In the genomic region with DNA sequence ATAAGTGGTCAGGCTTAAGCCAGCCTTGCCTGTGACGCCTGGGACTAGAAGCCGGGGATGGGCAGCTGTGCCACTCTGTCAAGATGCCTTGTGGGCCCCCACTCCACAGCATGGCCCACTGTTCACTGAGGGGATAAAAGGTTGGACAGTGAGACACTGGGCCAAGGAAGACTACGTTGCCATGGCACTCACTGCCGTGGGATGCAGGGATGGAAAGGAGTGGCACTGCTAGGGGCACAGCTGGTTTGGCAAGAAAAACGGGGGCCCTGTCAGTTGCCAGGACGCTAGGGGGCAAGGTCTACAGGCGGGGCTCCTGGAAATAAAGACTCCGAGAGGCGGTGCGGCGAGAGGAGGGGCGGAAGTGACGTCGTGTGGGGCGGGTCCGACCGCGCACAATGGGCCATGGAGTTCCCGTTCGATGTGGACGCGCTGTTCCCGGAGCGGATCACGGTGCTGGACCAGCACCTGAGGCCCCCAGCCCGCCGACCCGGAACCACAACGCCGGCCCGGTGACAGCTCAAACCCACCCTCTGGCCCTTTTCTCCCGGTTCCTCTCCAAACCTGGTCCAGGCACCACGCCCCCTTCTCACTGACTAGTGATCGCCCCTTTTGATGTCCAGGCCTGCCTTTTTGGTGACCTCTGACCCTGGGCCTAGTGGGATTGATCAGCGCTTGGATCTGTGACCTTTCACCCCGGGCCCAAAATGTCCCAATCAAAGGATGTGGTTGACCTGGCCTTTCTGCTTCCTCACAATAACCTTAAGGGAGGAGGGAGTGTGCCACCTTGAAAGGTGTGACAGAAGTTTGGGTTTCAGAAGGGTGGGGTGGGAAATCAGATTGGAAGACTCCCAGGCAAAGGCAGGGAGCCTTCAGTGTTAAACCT, we compare ENCODE assay signal across 8 cellular contexts. TPM values are rescaled to one million over a fixed set of nuclear protein-coding genes. Genes with fewer than 3 reads are reported as not detected.
DNase-seq lines count a peak whose midpoint lies in the region; ATAC-seq and TF ChIP-seq lines count a peak whose summit lies in the region.

A gene (plus strand): TSS at position 391 of the 883 bp plus-strand sequence.

- peaks cover 5% of the 10 kb centered on the region; the same call in 1 of the 2 replicates for H3K4me1 ChIP-seq in Caco-2
- H3K4me1 ChIP-seq in KMS-11 (ENCODE audit: low read depth, poor library complexity, severe bottlenecking): no peaks in the 10 kb centered on the region

- H4K20me1 ChIP-seq in KMS-11 (ENCODE audit: insufficient read depth): no peaks in the 10 kb centered on the region

- no peaks in the 10 kb centered on the region for H3K9me3 ChIP-seq in Caco-2

- BruUV-seq in Caco-2 (replicated peaks; lab: Mats Ljungman, UMichigan): no TSS peak

- H3K4me2 ChIP-seq in KMS-11: 0 out of 2 replicates have a peak within 1 kb of the TSS, but pooled peaks have one; percentile 30

- DNase-seq in Caco-2 (peak; percentile 89 to 91), RWPE1 (ENCODE audit: low spot score) (peak; percentile 91), fibroblast of the aortic adventitia (ENCODE audit: low read depth) (peak; percentile 67), nephron progenitor cell (peak; percentile 85)
- peak; percentile 82 for DNase-seq in activated effector memory CD4-positive, alpha-beta T cell treated with Interleukin-2 at 50 U/mL for 16 hours

- H3K9ac ChIP-seq in KMS-11: peak within 1 kb of the TSS; percentile 25; the same call in 1 of the 2 replicates

- peaks cover 80% of the 10 kb centered on the region for H3K36me3 Mint-ChIP-seq in Caco-2 (ENCODE audit: insufficient read depth, unreplicated experiment)
- H3K36me3 Mint-ChIP-seq in nephron progenitor cell (ENCODE audit: low read depth): peaks cover 75% of the 10 kb centered on the region
- H3K36me3 Mint-ChIP-seq in stimulated activated naive CD8-positive, alpha-beta T cell treated with anti-CD3 and anti-CD28 coated beads, Interleukin-15, Interleukin-2, amounts not matched to agents 100 ng/mL and 50 ng/mL, for 24 hours (ENCODE audit: low read depth): peaks cover 53% of the 10 kb centered on the region

- peak; percentile 42 to 45 for TF ChIP-seq CTCF in Caco-2 (IDR thresholded peaks at IDR 0.05; ENCODE audit: insufficient read depth in 1 of 2, low read depth in 1 of 2, low read length in 1 of 2, severe bottlenecking in 1 of 2, unreplicated experiment in 1 of 2)
- no peak for TF ChIP-seq CTCF in KMS-11 (conservative IDR thresholded peaks at IDR 0.05; ENCODE audit: low read depth, low read length)
- no peak; the same call in 1 of the 2 replicates for TF ChIP-seq CTCF in RWPE1 (conservative IDR thresholded peaks at IDR 0.05; ENCODE audit: low read depth)
- TF ChIP-seq CTCF in fibroblast of the aortic adventitia (IDR thresholded peaks at IDR 0.05; ENCODE audit: insufficient read depth, low read length): peak; percentile 57
- TF ChIP-seq CTCF in nephron progenitor cell (IDR thresholded peaks at IDR 0.05): peak; percentile 13

- H3K4me1 Mint-ChIP-seq in Caco-2 (ENCODE audit: low read depth, unreplicated experiment) (peaks cover 14% of the 10 kb centered on the region), nephron progenitor cell (peaks cover 26% of the 10 kb centered on the region)
- H3K4me1 Mint-ChIP-seq in stimulated activated naive CD8-positive, alpha-beta T cell treated with anti-CD3 and anti-CD28 coated beads, Interleukin-15, Interleukin-2, amounts not matched to agents 100 ng/mL and 50 ng/mL, for 24 hours (ENCODE audit: low read depth): peaks cover 22% of the 10 kb centered on the region

- peak within 1 kb of the TSS; percentile 97 for H3K27ac Mint-ChIP-seq in Caco-2 (ENCODE audit: unreplicated experiment)
- H3K27ac Mint-ChIP-seq in nephron progenitor cell: peak within 1 kb of the TSS; percentile 97
- H3K27ac Mint-ChIP-seq in stimulated activated naive CD8-positive, alpha-beta T cell treated with anti-CD3 and anti-CD28 coated beads, Interleukin-15, Interleukin-2, amounts not matched to agents 100 ng/mL and 50 ng/mL, for 24 hours: peak within 1 kb of the TSS; percentile 88

- H3K9me3 Mint-ChIP-seq in Caco-2 (ENCODE audit: unreplicated experiment) (no peaks in the 10 kb centered on the region), nephron progenitor cell (no peaks in the 10 kb centered on the region)
- H3K9me3 Mint-ChIP-seq in stimulated activated naive CD8-positive, alpha-beta T cell treated with anti-CD3 and anti-CD28 coated beads, Interleukin-15, Interleukin-2, amounts not matched to agents 100 ng/mL and 50 ng/mL, for 24 hours: no peaks in the 10 kb centered on the region

- H3K27ac ChIP-seq in KMS-11 (no peak within 1 kb of the TSS), RWPE1 (peak within 1 kb of the TSS; percentile 78)

- peak within 1 kb of the TSS; percentile 53 for H3K4me3 ChIP-seq in Caco-2 (ENCODE audit: low read depth, low read length)
- H3K4me3 ChIP-seq in KMS-11 (IDR thresholded peaks at IDR 0.05; ENCODE audit: insufficient read depth, low read depth, low read length): no peak within 1 kb of the TSS
- H3K4me3 ChIP-seq in fibroblast of the aortic adventitia (ENCODE audit: low read depth, low read length): peak within 1 kb of the TSS; percentile 85

- peak; percentile 61 for ATAC-seq in GM21526 (IDR thresholded peaks at IDR 0.05; ENCODE audit: low FRiP score, unreplicated experiment)

- POLR2A ChIA-PET in Caco-2 (lab: Charles Lee) (interaction anchor here (0.6 kb wide), 1 partner anchor 9 kb away, joined by 3 read pairs; no protein-coding TSS in a partner anchor), RWPE1 (lab: Yijun Ruan, JAX; ENCODE audit: low non-redundant PET) (no interaction called here)

- H3K27me3 Mint-ChIP-seq in Caco-2 (ENCODE audit: insufficient read depth, unreplicated experiment) (no peaks in the 10 kb centered on the region), nephron progenitor cell (ENCODE audit: low read depth, poor library complexity) (no peaks in the 10 kb centered on the region)
- H3K27me3 Mint-ChIP-seq in stimulated activated naive CD8-positive, alpha-beta T cell treated with anti-CD3 and anti-CD28 coated beads, Interleukin-15, Interleukin-2, amounts not matched to agents 100 ng/mL and 50 ng/mL, for 24 hours: no peaks in the 10 kb centered on the region

- intact Hi-C loops in Caco-2 (cut with micrococcal nuclease; ENCODE audit: unreplicated experiment): loop anchor here (1.0 to 2.0 kb wide), 2 partner anchors 9 to 46 kb away; a partner anchor contains a TSS

- H3K79me2 ChIP-seq in KMS-11 (ENCODE audit: insufficient read depth, low read depth): no peaks in the 10 kb centered on the region

- H3K4me3 Mint-ChIP-seq in Caco-2 (ENCODE audit: unreplicated experiment): peak within 1 kb of the TSS; percentile 84
- H3K4me3 Mint-ChIP-seq in nephron progenitor cell: peak within 1 kb of the TSS; percentile 93
- H3K4me3 Mint-ChIP-seq in stimulated activated naive CD8-positive, alpha-beta T cell treated with anti-CD3 and anti-CD28 coated beads, Interleukin-15, Interleukin-2, amounts not matched to agents 100 ng/mL and 50 ng/mL, for 24 hours: peak within 1 kb of the TSS; percentile 90

- H3K27me3 ChIP-seq in Caco-2 (replicated peaks; ENCODE audit: control insufficient read depth, insufficient read depth, low read length) (no peaks in the 10 kb centered on the region), KMS-11 (ENCODE audit: insufficient read depth, low read depth) (no peaks in the 10 kb centered on the region)

- no peak within 1 kb of the TSS; the same call in 1 of the 2 replicates for H2AFZ ChIP-seq in KMS-11 (ENCODE audit: low read depth)

- CTCF ChIA-PET in Caco-2 (lab: Charles Lee): no interaction called here
- CTCF ChIA-PET in RWPE1 (lab: Yijun Ruan, JAX): interaction anchor here (0.7 kb wide), 2 partner anchors 13 to 14 kb away, joined by 4 read pairs; no protein-coding TSS in a partner anchor

- H3K36me3 ChIP-seq in Caco-2 (ENCODE audit: control insufficient read depth, insufficient read depth, low read length): peaks cover 2% of the 10 kb centered on the region; the same call in 1 of the 2 replicates
- no peaks in the 10 kb centered on the region for H3K36me3 ChIP-seq in KMS-11 (ENCODE audit: insufficient read depth)

RNA-seq across cellular contexts. Expression of the gene that starts here (rescaled TPM):
- total RNA-seq in Caco-2 (2022) (17.9 and 19.7 TPM in 2 replicates), fibroblast of the aortic adventitia (ENCODE audit: low replicate concordance) (0.16 and 5.6 TPM in 2 replicates)

Comparison
In these comparisons a context has a peak if more than half of its experiments do, and no peak if none do; other contexts are left out.
1. CTCF ChIP-seq: peak in Caco-2 (2 of 2), fibroblast of the aortic adventitia (single experiment) and nephron progenitor cell (single experiment); none in KMS-11 (single experiment) and RWPE1 (single experiment).
2. Peak in every context shown above with its lines, with median percentiles within 50 percentile points of each other: DNase-seq, H3K27ac Mint-ChIP-seq and H3K4me3 Mint-ChIP-seq.